ENCODE assay signal across 16 cellular contexts in the genomic region with DNA sequence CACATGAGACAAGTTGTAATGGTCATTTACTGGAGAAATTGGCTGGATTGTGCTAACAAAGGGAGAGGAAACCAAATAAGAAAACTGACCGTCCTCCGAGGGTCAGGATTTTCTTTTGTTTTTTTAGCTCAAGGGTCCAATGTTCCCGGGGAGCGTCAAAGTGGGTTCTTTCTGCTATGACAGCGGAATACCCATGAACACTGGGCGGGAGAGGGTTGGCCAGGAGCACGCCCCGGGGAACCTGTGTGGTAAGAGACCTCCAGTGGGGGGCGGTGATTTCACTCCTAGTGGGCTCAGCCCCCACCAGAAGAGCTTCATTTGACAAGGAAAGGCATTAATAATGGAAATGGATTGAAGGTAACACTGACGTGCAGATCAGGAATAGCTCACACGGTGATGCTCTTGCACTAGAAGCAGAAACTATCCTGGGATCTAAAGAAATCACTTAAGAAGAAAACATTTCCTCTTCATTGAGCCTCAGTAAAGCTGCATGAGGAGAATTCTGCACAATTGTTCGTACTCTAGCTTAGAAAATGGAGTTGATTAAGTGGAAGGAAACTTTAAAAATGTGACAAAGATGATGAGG.
A peak's percentile ranks its signal among the peaks of the same experiment; 100 is the strongest.
DNase-seq lines count a peak whose midpoint lies in the region; ATAC-seq, FAIRE-seq and TF ChIP-seq lines count a peak whose summit lies in the region.
"Had no signal": no experiment of that assay in that cellular context is flagged by ENCODE, and none has a peak within 500 bp of the region (broad histone marks: within the 10 kb centered on the region; RNA-seq: fewer than 3 reads in every experiment).

No MANE protein-coding gene starts in this region.

- TF ChIP-seq POLR2A in HepG2 (IDR thresholded peaks at IDR 0.05; ENCODE audit: insufficient read depth in 1 of 2, low read depth in 2 of 2, low read length in 2 of 2): no peak

- H2AFZ ChIP-seq in PC-3 (ENCODE audit: low read length) (no peak overlapping the region), HepG2 (ENCODE audit: low read length) (no peak overlapping the region)

- H3K27me3 ChIP-seq in PC-3 (ENCODE audit: low read length) (no peaks in the 10 kb centered on the region), HepG2 (ENCODE audit: control insufficient read depth in 1 of 2, insufficient read depth in 2 of 2, low read length in 2 of 2) (no peaks in the 10 kb centered on the region)

- H3K79me2 ChIP-seq in PC-3 (ENCODE audit: low read length): no peaks in the 10 kb centered on the region
- H3K79me2 ChIP-seq in HepG2 (ENCODE audit: insufficient read depth, low read length): no peaks in the 10 kb centered on the region

- POLR2A ChIA-PET in PC-3 (lab: Charles Lee; ENCODE audit: unreplicated experiment): interaction anchor here (0.6 to 0.7 kb wide), 3 partner anchors 365 to 970 kb away, joined by 3 to 6 read pairs (median 4); no protein-coding TSS in a partner anchor
- POLR2A ChIA-PET in HepG2 (lab: Yijun Ruan, JAX): no interaction called here

- H3K27ac ChIP-seq in PC-3 (ENCODE audit: low read length) (no peak overlapping the region), caudate nucleus (ENCODE audit: low read depth, low read length) (peak overlapping the region; percentile 77), HepG2 (ENCODE audit: extremely low read length, insufficient read depth, low read length) (peak overlapping the region; percentile 64), substantia nigra (ENCODE audit: low read depth, low read length, poor library complexity, severe bottlenecking) (peak overlapping the region; percentile 55)
- H3K27ac ChIP-seq: coronary artery had no signal

- H4K20me1 ChIP-seq in PC-3 (ENCODE audit: low read length) (no peaks in the 10 kb centered on the region), HepG2 (ENCODE audit: insufficient read depth, low read length) (no peaks in the 10 kb centered on the region)

- no peak overlapping the region for H3K4me3 ChIP-seq in PC-3 (ENCODE audit: low read length)
- no peak overlapping the region for H3K4me3 ChIP-seq in HepG2 (replicated peaks in 1 of 3; ENCODE audit: insufficient read depth in 1 of 3, low read depth in 2 of 3, low read length in 3 of 3)
- H3K4me3 ChIP-seq: coronary artery had no signal

- no peak for TF ChIP-seq EP300 in HepG2 (IDR thresholded peaks at IDR 0.05; ENCODE audit: low read depth in 2 of 2, low read length in 2 of 2)
- no peak for TF ChIP-seq EP300 in HepG2 (CRISPR knock-in tag; IDR thresholded peaks at IDR 0.05; ENCODE audit: borderline replicate concordance)

- no peaks in the 10 kb centered on the region for H3F3A ChIP-seq in PC-3 (ENCODE audit: low read length, unreplicated experiment)

- no peak for TF ChIP-seq RAD21 in HepG2 (CRISPR knock-in tag; IDR thresholded peaks at IDR 0.05)

- no peak overlapping the region for H3K4me2 ChIP-seq in PC-3 (ENCODE audit: low read length)
- peak overlapping the region; percentile 58; the same call in 1 of the 2 replicates for H3K4me2 ChIP-seq in HepG2 (ENCODE audit: low read depth, low read length)

- H3K4me1 ChIP-seq in PC-3 (ENCODE audit: insufficient read depth, low read length) (no peaks in the 10 kb centered on the region), HepG2 (ENCODE audit: insufficient read depth, low read length) (peaks cover 39% of the 10 kb centered on the region)

- 65% methylated on average over 12 of the region's 12 CpGs for WGBS in HepG2 (ENCODE audit: low lambda C conversion rate)

- no peaks in the 10 kb centered on the region for H3K9me2 ChIP-seq in PC-3 (replicated peaks; ENCODE audit: low read length)

- H3K36me3 ChIP-seq in PC-3 (ENCODE audit: low read depth, low read length): no peaks in the 10 kb centered on the region
- H3K36me3 ChIP-seq in HepG2 (replicated peaks in 1 of 2; ENCODE audit: control insufficient read depth in 1 of 2, insufficient read depth in 2 of 2, low read length in 2 of 2): no peaks in the 10 kb centered on the region

- H3K9ac ChIP-seq in PC-3 (ENCODE audit: low read length) (no peak overlapping the region), HepG2 (ENCODE audit: insufficient read depth, low read depth, low read length) (no peak overlapping the region)

- intact Hi-C loops in PC-3 (cut with micrococcal nuclease) (loop anchor here (2.0 to 5.0 kb wide), 2 partner anchors 255 to 943 kb away; no protein-coding TSS in a partner anchor), HepG2 (cut with micrococcal nuclease; ENCODE audit: unreplicated experiment) (no loop called here)

- BruUV-seq in PC-3 (replicated peaks; lab: Mats Ljungman, UMichigan): no TSS peak
- BruUV-seq in HepG2 (replicated peaks; lab: Mats Ljungman, UMichigan): no TSS peak

- DNase-seq in PC-3: no peak
- DNase-seq in caudate nucleus (lab: John Stamatoyannopoulos, UW): peak in 6 of 61 donors; percentile 6 to 45 (median 20)
- DNase-seq in HepG2 (ENCODE audit: low spot score): no peak
- peak in 1 of 49 donors; percentile 3 for DNase-seq in substantia nigra (lab: John Stamatoyannopoulos, UW)
- DNase-seq in GM13976 (ENCODE audit: low spot score): no peak
- DNase-seq: activated CD8-positive, alpha-beta T cell treated with anti-CD3 and anti-CD28 coated beads, Interleukin-2, amount 10 ng/mL, durations not matched to agents 7 days and 5 days; CD4-positive, CD25-positive, alpha-beta regulatory T cell; DMS79; left cardiac atrium; NCI-H2029 treated with DMSO at 0.1 percent for 48 hours; NCI-H526 had no signal

- no peak for FAIRE-seq in HepG2 (lab: Jason Lieb, UNC)
- FAIRE-seq: H54 had no signal

- in situ Hi-C loops in HepG2 (cut with HindIII; ENCODE audit: extremely low pct_ligation_motif_present, low pct_unique_long_range_greater_than_20kb): no loop called here
- in situ Hi-C loops in GM13976 (cut with MboI; ENCODE audit: low sequenced_read_pairs, unreplicated experiment): no loop called here

- TF ChIP-seq CTCF in PC-3 (conservative IDR thresholded peaks at IDR 0.05; ENCODE audit: low read depth, low read length) (0 out of 2 replicates have a peak, but pooled peaks have one; percentile 22), HepG2 (CRISPR knock-in tag; IDR thresholded peaks at IDR 0.05) (0 out of 2 replicates have a peak, but pooled peaks have one; percentile 25), GM13976 (IDR thresholded peaks at IDR 0.05; ENCODE audit: borderline replicate concordance, control extremely low read depth, extremely low read depth, insufficient read depth, missing control alignments) (no peak)

- ATAC-seq in PC-3 (no peak), HepG2 (no peak), GM18858 (IDR thresholded peaks at IDR 0.05; ENCODE audit: unreplicated experiment) (no peak), HG03135 (IDR thresholded peaks at IDR 0.05; ENCODE audit: unreplicated experiment) (no peak)
- ATAC-seq: activated CD8-positive, alpha-beta T cell treated with anti-CD3 and anti-CD28 coated beads, Interleukin-2, amount 10 ng/mL, durations not matched to agents 7 days and 5 days; esophagus mucosa; left cardiac atrium had no signal

- H3K9me3 ChIP-seq in PC-3 (ENCODE audit: low read length) (no peaks in the 10 kb centered on the region), HepG2 (ENCODE audit: low read length) (no peaks in the 10 kb centered on the region)

- CTCF ChIA-PET in PC-3 (lab: Charles Lee): no interaction called here
- CTCF ChIA-PET in HepG2 (lab: Yijun Ruan, JAX; ENCODE audit: low intra/inter-chr PET ratio, low total read pairs): no interaction called here

TF ChIP-seq in HepG2, 621 proteins besides CTCF, POLR2A, EP300 and RAD21 (continues in another document):
- TF ChIP-seq ZNF878 (CRISPR knock-in tag; IDR thresholded peaks at IDR 0.05): no peak
- TF ChIP-seq, protein P1, sequence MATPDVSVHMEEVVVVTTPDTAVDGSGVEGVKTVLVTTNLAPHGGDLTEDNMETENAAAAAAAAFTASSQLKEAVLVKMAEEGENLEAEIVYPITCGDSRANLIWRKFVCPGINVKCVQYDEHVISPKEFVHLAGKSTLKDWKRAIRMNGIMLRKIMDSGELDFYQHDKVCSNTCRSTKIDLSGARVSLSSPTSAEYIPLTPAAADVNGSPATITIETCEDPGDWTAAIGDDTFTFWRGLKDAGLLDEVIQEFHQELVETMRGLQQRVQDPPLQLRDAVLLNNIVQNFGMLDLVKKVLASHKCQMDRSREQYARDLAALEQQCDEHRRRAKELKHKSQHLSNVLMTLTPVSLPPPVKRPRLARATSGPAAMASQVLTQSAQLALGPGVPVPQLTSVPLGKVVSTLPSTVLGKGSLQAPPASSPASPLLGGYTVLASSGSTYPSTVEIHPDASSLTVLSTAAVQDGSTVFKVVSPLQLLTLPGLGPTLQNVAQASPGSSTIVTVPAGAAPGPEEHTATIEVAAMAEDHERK (CRISPR knock-in tag; IDR thresholded peaks at IDR 0.05; ENCODE audit: low read depth): no peak
- TF ChIP-seq SALL2 (CRISPR knock-in tag; IDR thresholded peaks at IDR 0.05): no peak
- TF ChIP-seq MAFG (CRISPR knock-in tag; IDR thresholded peaks at IDR 0.05): no peak
- TF ChIP-seq, protein P2, sequence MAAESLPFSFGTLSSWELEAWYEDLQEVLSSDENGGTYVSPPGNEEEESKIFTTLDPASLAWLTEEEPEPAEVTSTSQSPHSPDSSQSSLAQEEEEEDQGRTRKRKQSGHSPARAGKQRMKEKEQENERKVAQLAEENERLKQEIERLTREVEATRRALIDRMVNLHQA (CRISPR knock-in tag; IDR thresholded peaks at IDR 0.05): no peak
- no peak for TF ChIP-seq PAX8 (CRISPR knock-in tag; IDR thresholded peaks at IDR 0.05; ENCODE audit: borderline replicate concordance)
